29 cellular contexts compared by ENCODE assay signal in genomic region chr16:8952281-8952751, GRCh38. TPM values are rescaled to one million over a fixed set of nuclear protein-coding genes. Genes with fewer than 3 reads are reported as not detected.
DNase-seq lines count a peak whose midpoint lies in the region; ATAC-seq and FAIRE-seq lines count a peak whose summit lies in the region.
"Had no signal": no experiment of that assay in that cellular context is flagged by ENCODE, and none has a peak within 500 bp of the region (broad histone marks: within the 10 kb centered on the region; RNA-seq: fewer than 3 reads in every experiment).

No MANE protein-coding gene starts in this region.

- no peaks in the 10 kb centered on the region for H3K9me3 ChIP-seq in T-helper 17 cell (ENCODE audit: control insufficient read depth, low read length, poor library complexity, severe bottlenecking)
- H3K9me3 ChIP-seq in small intestine (ENCODE audit: control insufficient read depth, low read depth): no peaks in the 10 kb centered on the region
- no peaks in the 10 kb centered on the region for H3K9me3 ChIP-seq in GM23248 (ENCODE audit: low read depth)
- H3K9me3 ChIP-seq: BE2C, lower lobe of right lung, stomach, transverse colon had no signal

- H3K9me2 ChIP-seq in GM23248 (ENCODE audit: insufficient read depth): no peaks in the 10 kb centered on the region

- H3K9me3 Mint-ChIP-seq in activated T-cell treated with anti-CD3 and anti-CD28 coated beads, Interleukin-2, amount 50 U/mL, for 24 hours: no peaks in the 10 kb centered on the region
- H3K9me3 Mint-ChIP-seq in activated T-cell treated with anti-CD3 and anti-CD28 coated beads, Interleukin-2, amount 50 U/mL, for 4 hours: no peaks in the 10 kb centered on the region
- H3K9me3 Mint-ChIP-seq in stimulated activated naive B cell treated with anti-CD40 and anti-IgM and Interleukin-4, amounts not matched to agents 10 μg/mL and 1 μg/mL and 100 μg/mL, for 72 hours: no peaks in the 10 kb centered on the region
- H3K9me3 Mint-ChIP-seq: activated CD4-positive, alpha-beta memory T cell treated with anti-CD3 and anti-CD28 coated beads, Interleukin-2, amount 10 ng/mL, durations not matched to agents 7 days and 5 days; activated naive CD4-positive, alpha-beta T cell treated with anti-CD3 and anti-CD28 coated beads, Interleukin-2, amount 50 U/mL, for 24 hours; T-helper 2 cell treated with Interferon-gamma antibody and Interleukin-4, amounts not matched to agents 5 μg/mL and 100 μg/mL, for 36 hours had no signal

- no peak overlapping the region for H3K27ac ChIP-seq in small intestine (ENCODE audit: low read depth in 1 of 2, low read length in 1 of 2)
- no peak overlapping the region for H3K27ac ChIP-seq in GM23248
- H3K27ac ChIP-seq: HL-60, lower lobe of right lung had no signal

- H3K4me2 ChIP-seq in GM23248 (ENCODE audit: unreplicated experiment): no peak overlapping the region

- peaks cover 55% of the 10 kb centered on the region for H4K20me1 ChIP-seq in GM23248 (ENCODE audit: insufficient read depth)

- no peak overlapping the region for H2AFZ ChIP-seq in GM23248

- intact Hi-C loops in left colon (cut with DNase I, micrococcal nuclease): no loop called here

- 41 to 74% (median 60%) methylated on average over 7 of the region's 7 CpGs for WGBS in small intestine, 3 donors
- 89% methylated on average over 7 of the region's 7 CpGs for WGBS in GM23248 (ENCODE audit: low coverage in 1 of 2, low lambda C conversion rate in 2 of 2, missing lambda C conversion rate in 2 of 2), 2 experiments

- H3K36me3 ChIP-seq in small intestine (ENCODE audit: control insufficient read depth in 2 of 2, insufficient read depth in 2 of 2, low read length in 2 of 2) (no peaks in the 10 kb centered on the region), GM23248 (ENCODE audit: low read depth) (no peaks in the 10 kb centered on the region)
- H3K36me3 ChIP-seq: BE2C, lower lobe of right lung, stomach, transverse colon had no signal

- H3K79me2 ChIP-seq in GM23248 (ENCODE audit: insufficient read depth): peaks cover 95% of the 10 kb centered on the region

- ATAC-seq in activated T-cell treated with anti-CD3 and anti-CD28 coated beads, Interleukin-2, amount 50 U/mL, for 4 hours: no peak
- no peak for ATAC-seq in T-helper 17 cell
- peak; percentile 54 for ATAC-seq in left colon
- no peak for ATAC-seq in stimulated activated naive B cell treated with anti-CD40 and anti-IgM and Interleukin-4, amounts not matched to agents 10 μg/mL and 1 μg/mL and 100 μg/mL, for 72 hours (replicated peaks)
- ATAC-seq: lower lobe of right lung, right cardiac atrium had no signal

- H3K4me1 Mint-ChIP-seq in activated T-cell treated with anti-CD3 and anti-CD28 coated beads, Interleukin-2, amount 50 U/mL, for 24 hours (ENCODE audit: low read depth): peaks cover 91% of the 10 kb centered on the region
- peaks cover 89% of the 10 kb centered on the region for H3K4me1 Mint-ChIP-seq in activated T-cell treated with anti-CD3 and anti-CD28 coated beads, Interleukin-2, amount 50 U/mL, for 4 hours (ENCODE audit: low read depth)
- peaks cover 61% of the 10 kb centered on the region for H3K4me1 Mint-ChIP-seq in T-helper 17 cell
- peaks cover 68 to 81% of the 10 kb centered on the region in 2 donors for H3K4me1 Mint-ChIP-seq in stimulated activated naive B cell treated with anti-CD40 and anti-IgM and Interleukin-4, amounts not matched to agents 10 μg/mL and 1 μg/mL and 100 μg/mL, for 72 hours

- H3K36me3 Mint-ChIP-seq in activated T-cell treated with anti-CD3 and anti-CD28 coated beads, Interleukin-2, amount 50 U/mL, for 24 hours (ENCODE audit: low read depth): peaks cover 9% of the 10 kb centered on the region
- H3K36me3 Mint-ChIP-seq in activated T-cell treated with anti-CD3 and anti-CD28 coated beads, Interleukin-2, amount 50 U/mL, for 4 hours (ENCODE audit: insufficient read depth): no peaks in the 10 kb centered on the region
- no peaks in the 10 kb centered on the region for H3K36me3 Mint-ChIP-seq in T-helper 17 cell (ENCODE audit: low read depth)
- H3K36me3 Mint-ChIP-seq in stimulated activated naive B cell treated with anti-CD40 and anti-IgM and Interleukin-4, amounts not matched to agents 10 μg/mL and 1 μg/mL and 100 μg/mL, for 72 hours: peaks cover 4 to 29% of the 10 kb centered on the region in 2 donors
- H3K36me3 Mint-ChIP-seq: activated naive CD4-positive, alpha-beta T cell treated with anti-CD3 and anti-CD28 coated beads, Interleukin-2, amount 50 U/mL, for 24 hours had no signal

- in situ Hi-C loops in GM23248 (cut with MboI): no loop called here

- DNase-seq in activated T-cell treated with anti-CD3 and anti-CD28 coated beads, Interleukin-2, amount 50 U/mL, for 24 hours: no peak
- DNase-seq in activated T-cell treated with anti-CD3 and anti-CD28 coated beads, Interleukin-2, amount 50 U/mL, for 4 hours: no peak
- DNase-seq in T-helper 17 cell: no peak
- no peak for DNase-seq in left colon
- DNase-seq in small intestine: peak; percentile 80
- no peak for DNase-seq in GM23248
- DNase-seq in cerebellar cortex (ENCODE audit: low spot score): no peak
- DNase-seq in stimulated activated naive B cell treated with anti-CD40 and anti-IgM and Interleukin-4, amounts not matched to agents 10 μg/mL and 1 μg/mL and 100 μg/mL, for 72 hours: no peak
- DNase-seq: 8988T; activated CD4-positive, alpha-beta memory T cell treated with anti-CD3 and anti-CD28 coated beads, Interleukin-2, amount 10 ng/mL, durations not matched to agents 7 days and 5 days; activated T-cell treated with anti-CD3 and anti-CD28 coated beads, Interleukin-2, amount 50 U/mL, for 48 hours; BE2C; cerebellar nuclear complex; effector CD4-positive, alpha-beta T cell; foreskin melanocyte; hypothalamus; islet precursor cell; lower lobe of right lung; NCI-H1417 treated with DMSO at 0.1 percent for 48 hours; NCI-H524 treated with DMSO at 0.1 percent for 48 hours; occipital lobe; right cardiac atrium; stomach; transverse colon had no signal

- no peak overlapping the region for H3K4me3 ChIP-seq in small intestine (ENCODE audit: low read depth in 1 of 2, low read length in 2 of 2)
- no peak overlapping the region for H3K4me3 ChIP-seq in GM23248
- H3K4me3 ChIP-seq: lower lobe of right lung, stomach, transverse colon had no signal

- H3K4me1 ChIP-seq in small intestine (ENCODE audit: control insufficient read depth in 2 of 2, insufficient read depth in 1 of 2, low read depth in 1 of 2, low read length in 1 of 2): peaks cover 28 to 53% of the 10 kb centered on the region in 2 donors
- peaks cover 40% of the 10 kb centered on the region for H3K4me1 ChIP-seq in GM23248 (ENCODE audit: insufficient read depth)

- H3K27me3 Mint-ChIP-seq in activated T-cell treated with anti-CD3 and anti-CD28 coated beads, Interleukin-2, amount 50 U/mL, for 24 hours: no peaks in the 10 kb centered on the region
- no peaks in the 10 kb centered on the region for H3K27me3 Mint-ChIP-seq in activated T-cell treated with anti-CD3 and anti-CD28 coated beads, Interleukin-2, amount 50 U/mL, for 4 hours (ENCODE audit: low read depth)
- no peaks in the 10 kb centered on the region for H3K27me3 Mint-ChIP-seq in T-helper 17 cell
- H3K27me3 Mint-ChIP-seq in stimulated activated naive B cell treated with anti-CD40 and anti-IgM and Interleukin-4, amounts not matched to agents 10 μg/mL and 1 μg/mL and 100 μg/mL, for 72 hours: no peaks in the 10 kb centered on the region
- H3K27me3 Mint-ChIP-seq: activated CD4-positive, alpha-beta memory T cell treated with anti-CD3 and anti-CD28 coated beads, Interleukin-2, amount 10 ng/mL, durations not matched to agents 7 days and 5 days; activated naive CD4-positive, alpha-beta T cell treated with anti-CD3 and anti-CD28 coated beads, Interleukin-2, amount 50 U/mL, for 24 hours had no signal

- H3K27me3 ChIP-seq in small intestine (ENCODE audit: control insufficient read depth in 2 of 2, insufficient read depth in 2 of 2, low read length in 2 of 2) (no peaks in the 10 kb centered on the region), GM23248 (replicated peaks; ENCODE audit: insufficient read depth) (no peaks in the 10 kb centered on the region)
- H3K27me3 ChIP-seq: BE2C, stomach, transverse colon had no signal

- no peak overlapping the region for H3K9ac ChIP-seq in GM23248

- peak overlapping the region; percentile 8 for H3K4me3 Mint-ChIP-seq in activated T-cell treated with anti-CD3 and anti-CD28 coated beads, Interleukin-2, amount 50 U/mL, for 24 hours
- no peak overlapping the region for H3K4me3 Mint-ChIP-seq in activated T-cell treated with anti-CD3 and anti-CD28 coated beads, Interleukin-2, amount 50 U/mL, for 4 hours
- peak overlapping the region; percentile 64 for H3K4me3 Mint-ChIP-seq in T-helper 17 cell
- H3K4me3 Mint-ChIP-seq in stimulated activated naive B cell treated with anti-CD40 and anti-IgM and Interleukin-4, amounts not matched to agents 10 μg/mL and 1 μg/mL and 100 μg/mL, for 72 hours: peak overlapping the region in 1 of 2 donors; percentile 30
- H3K4me3 Mint-ChIP-seq: activated CD4-positive, alpha-beta memory T cell treated with anti-CD3 and anti-CD28 coated beads, Interleukin-2, amount 10 ng/mL, durations not matched to agents 7 days and 5 days; T-helper 2 cell treated with Interferon-gamma antibody and Interleukin-4, amounts not matched to agents 5 μg/mL and 100 μg/mL, for 36 hours had no signal

- FAIRE-seq in small intestine (lab: Jason Lieb, UNC): no peak
- FAIRE-seq: astrocyte, H54 had no signal

- H3F3A ChIP-seq in GM23248 (ENCODE audit: insufficient read depth): peaks cover 21% of the 10 kb centered on the region

- peak overlapping the region; percentile 88 for H3K27ac Mint-ChIP-seq in activated T-cell treated with anti-CD3 and anti-CD28 coated beads, Interleukin-2, amount 50 U/mL, for 24 hours
- peak overlapping the region; percentile 77 for H3K27ac Mint-ChIP-seq in T-helper 17 cell
- no peak overlapping the region for H3K27ac Mint-ChIP-seq in stimulated activated naive B cell treated with anti-CD40 and anti-IgM and Interleukin-4, amounts not matched to agents 10 μg/mL and 1 μg/mL and 100 μg/mL, for 72 hours
- H3K27ac Mint-ChIP-seq: T-helper 2 cell treated with Interferon-gamma antibody and Interleukin-4, amounts not matched to agents 5 μg/mL and 100 μg/mL, for 36 hours had no signal

RNA-seq across cellular contexts. Expression of gene USP7, which starts 11.4 kb away (rescaled TPM):
- 100 to 1,000 TPM; 189 to 210 (median 196) TPM for total RNA-seq in activated T-cell treated with anti-CD3 and anti-CD28 coated beads, Interleukin-2, amount 50 U/mL, for 4 hours
- total RNA-seq in T-helper 17 cell: 100 to 1,000 TPM; 259 to 282 TPM
- 100 to 1,000 TPM; 119 to 123 TPM for total RNA-seq in left colon
- 10 to 100 TPM; 31.6 to 39.6 (median 32.4) TPM for polyA plus RNA-seq in small intestine
- total RNA-seq in GM23248 (2014; rRNA removed; shearing (Covaris generic)): 28.3 and 30.6 TPM in 2 replicates
- 13.2 and 13.3 TPM in 2 replicates for polyA plus RNA-seq in GM23248 (2016; fragmentation: Nextera tagmentation; extraction: Ambion mirVana)
